Comparison of ENCODE assay signal across 23 cellular contexts in genomic region chr17:11852231-11852630, GRCh38.
DNase-seq lines count a peak whose midpoint lies in the region; ATAC-seq and TF ChIP-seq lines count a peak whose summit lies in the region.
"Had no signal": no experiment of that assay in that cellular context is flagged by ENCODE, and none has a peak within 500 bp of the region (broad histone marks: within the 10 kb centered on the region; RNA-seq: fewer than 3 reads in every experiment).

No MANE protein-coding gene starts in this region.

- H3K4me3 ChIP-seq in esophagus squamous epithelium (no peak overlapping the region), suprapubic skin (no peak overlapping the region)
- H3K4me3 ChIP-seq: BLaER1, GM12878 had no signal

- no peak for ATAC-seq in GM18502 (IDR thresholded peaks at IDR 0.05; ENCODE audit: poor library complexity, unreplicated experiment)
- ATAC-seq: GM12878 had no signal

- TF ChIP-seq POLR2A in esophagus squamous epithelium (IDR thresholded peaks at IDR 0.05), result no peak
- TF ChIP-seq POLR2A in suprapubic skin (IDR thresholded peaks at IDR 0.05), result no peak

- H3K36me3 ChIP-seq in esophagus squamous epithelium (no peaks in the 10 kb centered on the region), suprapubic skin (no peaks in the 10 kb centered on the region)
- H3K36me3 ChIP-seq: BE2C, BLaER1 had no signal

- no peaks in the 10 kb centered on the region for H3K9me3 ChIP-seq in esophagus squamous epithelium
- no peaks in the 10 kb centered on the region for H3K9me3 ChIP-seq in suprapubic skin
- H3K9me3 ChIP-seq: BE2C, BLaER1 had no signal

- intact Hi-C loops in esophagus squamous epithelium (cut with DNase I), result no loop called here

- 57 to 67% methylated on average over 3 to 4 of the region's 4 CpGs for WGBS in esophagus squamous epithelium, 2 donors
- WGBS in suprapubic skin, result 67% methylated on average over 4 of the region's 4 CpGs

- DNase-seq in astrocyte of the hippocampus (ENCODE audit: low read depth, low spot score) (peak; percentile 23), esophagus squamous epithelium (lab: John Stamatoyannopoulos, UW) (no peak), suprapubic skin (ENCODE audit: low spot score in 2 of 2) (no peak), NCI-H1417 treated with DMSO at 0.1 percent for 48 hours (lab: John Stamatoyannopoulos, UW) (no peak), activated gamma-delta T cell treated with Interleukin-2 at 50 U/mL for 16 hours (no peak)
- DNase-seq: 8988T; ACHN; BE2C; C1 segment of cervical spinal cord; CD4-positive, alpha-beta memory T cell; CD4-positive, CD25-positive, alpha-beta regulatory T cell; CD8-positive, alpha-beta memory T cell; COR-L47; DMS 273 treated with DMSO at 0.1 percent for 48 hours; DMS153; DMS53; DMS79; DND-41; EL; GDM1 had no signal

- H3K4me1 ChIP-seq in esophagus squamous epithelium, result peaks cover 6 to 24% (median 18%) of the 10 kb centered on the region in 3 donors
- H3K4me1 ChIP-seq in suprapubic skin, result peaks cover 13% of the 10 kb centered on the region
- H3K4me1 ChIP-seq: BE2C, BLaER1 had no signal

- no peak for TF ChIP-seq CTCF in esophagus squamous epithelium (IDR thresholded peaks at IDR 0.05)
- TF ChIP-seq CTCF in suprapubic skin (IDR thresholded peaks at IDR 0.05), result no peak

- no peak for TF ChIP-seq EP300 in suprapubic skin (IDR thresholded peaks at IDR 0.05)

- H3K27ac ChIP-seq in esophagus squamous epithelium, result peak overlapping the region in 3 of 4 donors; percentile 38 to 89 (median 63)
- peak overlapping the region; percentile 1 for H3K27ac ChIP-seq in suprapubic skin
- H3K27ac ChIP-seq: BLaER1 had no signal

- H3K27me3 ChIP-seq in esophagus squamous epithelium, result no peaks in the 10 kb centered on the region
- H3K27me3 ChIP-seq in suprapubic skin, result no peaks in the 10 kb centered on the region
- H3K27me3 ChIP-seq: BE2C, BLaER1 had no signal
